1 cellular context compared by ENCODE assay signal in the genomic region with DNA sequence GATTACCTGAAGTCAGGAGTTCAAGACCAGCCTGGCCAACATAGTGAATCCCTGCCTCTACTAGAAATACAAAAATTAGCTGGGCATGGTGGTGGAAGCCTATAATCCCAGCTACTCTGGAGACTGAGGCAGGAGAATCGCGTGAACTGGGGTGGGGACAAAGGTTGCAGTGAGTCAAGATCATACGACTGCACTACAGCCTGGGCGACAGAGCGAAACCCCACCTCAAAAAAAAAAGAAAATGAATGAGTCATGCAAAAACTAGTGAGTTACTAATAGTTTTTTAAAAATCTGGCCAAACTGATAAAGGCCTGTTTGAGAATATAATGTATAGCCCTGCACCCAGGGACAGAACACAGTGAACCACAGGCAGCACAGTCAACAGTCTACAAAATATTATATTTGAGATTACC.
A peak's percentile ranks its signal among the peaks of the same experiment; 100 is the strongest.
TF ChIP-seq lines count a peak whose summit lies in the region.

No MANE protein-coding gene starts in this region.

TF ChIP-seq in K562, 482 proteins besides CTCF, POLR2A, EP300 and RAD21 (continued from another document and continues in another):
- TF ChIP-seq, protein P1, sequence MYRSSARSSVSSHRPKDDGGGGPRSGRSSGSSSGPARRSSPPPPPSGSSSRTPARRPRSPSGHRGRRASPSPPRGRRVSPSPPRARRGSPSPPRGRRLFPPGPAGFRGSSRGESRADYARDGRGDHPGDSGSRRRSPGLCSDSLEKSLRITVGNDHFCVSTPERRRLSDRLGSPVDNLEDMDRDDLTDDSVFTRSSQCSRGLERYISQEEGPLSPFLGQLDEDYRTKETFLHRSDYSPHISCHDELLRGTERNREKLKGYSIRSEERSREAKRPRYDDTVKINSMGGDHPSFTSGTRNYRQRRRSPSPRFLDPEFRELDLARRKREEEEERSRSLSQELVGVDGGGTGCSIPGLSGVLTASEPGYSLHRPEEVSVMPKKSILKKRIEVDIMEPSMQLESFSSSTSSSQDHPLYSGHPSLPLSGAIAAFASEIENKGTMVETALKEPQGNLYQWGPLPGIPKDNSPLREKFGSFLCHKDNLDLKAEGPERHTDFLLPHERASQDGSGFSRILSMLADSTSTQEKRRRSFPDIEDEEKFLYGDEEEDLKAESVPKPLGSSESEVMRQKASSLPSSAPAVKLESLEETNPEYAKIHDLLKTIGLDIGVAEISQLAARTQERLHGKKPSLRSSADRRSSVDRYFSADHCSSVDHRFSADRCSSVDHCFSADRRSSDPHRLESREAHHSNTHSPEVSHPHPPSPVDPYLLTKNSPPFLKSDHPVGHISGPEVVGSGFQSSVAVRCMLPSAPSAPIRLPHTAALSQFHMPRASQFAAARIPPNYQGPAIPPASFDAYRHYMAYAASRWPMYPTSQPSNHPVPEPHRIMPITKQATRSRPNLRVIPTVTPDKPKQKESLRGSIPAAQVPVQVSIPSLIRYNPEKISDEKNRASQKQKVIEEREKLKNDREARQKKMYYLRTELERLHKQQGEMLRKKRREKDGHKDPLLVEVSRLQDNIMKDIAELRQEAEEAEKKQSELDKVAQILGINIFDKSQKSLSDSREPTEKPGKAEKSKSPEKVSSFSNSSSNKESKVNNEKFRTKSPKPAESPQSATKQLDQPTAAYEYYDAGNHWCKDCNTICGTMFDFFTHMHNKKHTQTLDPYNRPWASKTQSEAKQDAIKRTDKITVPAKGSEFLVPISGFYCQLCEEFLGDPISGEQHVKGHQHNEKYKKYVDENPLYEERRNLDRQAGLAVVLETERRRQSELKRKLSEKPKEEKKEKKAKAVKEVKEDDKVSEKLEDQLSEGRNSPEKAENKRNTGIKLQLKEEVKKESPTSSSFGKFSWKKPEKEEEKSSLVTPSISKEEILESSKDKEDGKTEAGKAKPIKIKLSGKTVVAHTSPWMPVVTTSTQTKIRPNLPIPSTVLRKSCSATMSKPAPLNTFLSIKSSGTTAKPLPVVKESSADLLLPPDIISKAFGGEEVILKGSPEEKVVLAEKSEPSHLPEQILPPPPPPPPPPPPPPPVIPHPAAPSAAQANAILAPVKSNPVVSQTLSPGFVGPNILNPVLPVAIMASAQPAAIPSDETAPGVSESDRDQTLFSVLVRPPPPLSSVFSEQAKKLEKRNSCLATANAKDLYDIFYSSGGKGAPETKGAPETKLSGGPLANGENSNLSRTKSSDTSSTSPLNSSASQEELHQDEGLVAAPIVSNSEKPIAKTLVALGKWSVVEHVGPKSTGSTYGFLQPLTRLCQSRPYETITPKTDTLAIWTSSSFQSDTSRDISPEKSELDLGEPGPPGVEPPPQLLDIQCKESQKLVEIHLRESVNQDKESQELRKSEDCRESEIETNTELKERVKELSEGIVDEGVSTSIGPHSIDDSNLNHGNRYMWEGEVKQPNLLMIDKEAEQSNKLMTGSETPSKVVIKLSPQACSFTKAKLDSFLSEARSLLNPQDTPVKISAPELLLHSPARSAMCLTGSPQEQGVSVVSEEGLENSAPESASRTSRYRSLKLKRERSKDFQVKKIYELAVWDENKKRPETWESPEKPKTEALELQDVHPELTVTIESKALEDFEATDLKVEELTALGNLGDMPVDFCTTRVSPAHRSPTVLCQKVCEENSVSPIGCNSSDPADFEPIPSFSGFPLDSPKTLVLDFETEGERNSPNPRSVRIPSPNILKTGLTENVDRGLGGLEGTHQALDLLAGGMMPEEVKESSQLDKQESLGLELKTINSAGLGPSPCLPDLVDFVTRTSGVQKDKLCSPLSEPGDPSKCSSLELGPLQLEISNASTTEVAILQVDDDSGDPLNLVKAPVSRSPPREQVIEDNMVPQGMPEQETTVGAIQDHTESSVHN (IDR thresholded peaks at IDR 0.05; ENCODE audit: borderline replicate concordance in 1 of 2, low read depth in 1 of 2), result no peak
- TF ChIP-seq SREBF2 (CRISPR knock-in tag; IDR thresholded peaks at IDR 0.05) (no peak), CBX2 (IDR thresholded peaks at IDR 0.05; ENCODE audit: insufficient read depth, low read length, poor library complexity, severe bottlenecking) (no peak), POLR3A (IDR thresholded peaks at IDR 0.05; ENCODE audit: borderline replicate concordance, extremely low read depth, insufficient read depth, insufficient read length) (no peak), HNRNPUL1 (IDR thresholded peaks at IDR 0.05; ENCODE audit: low read length) (no peak), MEIS2 (IDR thresholded peaks at IDR 0.05; ENCODE audit: partially characterized antibody) (peak; percentile 47), TGIF2 (CRISPR knock-in tag; IDR thresholded peaks at IDR 0.05) (no peak), CHD4 (IDR thresholded peaks at IDR 0.05; ENCODE audit: insufficient read depth, insufficient replicate concordance, low read depth, low read length, poor library complexity, severe bottlenecking) (no peak), ZFP30 (CRISPR knock-in tag; IDR thresholded peaks at IDR 0.05; ENCODE audit: borderline replicate concordance) (no peak), RBM17 (IDR thresholded peaks at IDR 0.05; ENCODE audit: borderline replicate concordance, low read depth, low read length) (no peak), ARNT (IDR thresholded peaks at IDR 0.05) (no peak), PHB2 (IDR thresholded peaks at IDR 0.05; ENCODE audit: low read depth) (no peak), ADNP (tag; IDR thresholded peaks at IDR 0.05) (0 out of 2 replicates have a peak, but pooled peaks have one; percentile 28), PYGO2 (tag; IDR thresholded peaks at IDR 0.05) (no peak)
- TF ChIP-seq, protein P2, sequence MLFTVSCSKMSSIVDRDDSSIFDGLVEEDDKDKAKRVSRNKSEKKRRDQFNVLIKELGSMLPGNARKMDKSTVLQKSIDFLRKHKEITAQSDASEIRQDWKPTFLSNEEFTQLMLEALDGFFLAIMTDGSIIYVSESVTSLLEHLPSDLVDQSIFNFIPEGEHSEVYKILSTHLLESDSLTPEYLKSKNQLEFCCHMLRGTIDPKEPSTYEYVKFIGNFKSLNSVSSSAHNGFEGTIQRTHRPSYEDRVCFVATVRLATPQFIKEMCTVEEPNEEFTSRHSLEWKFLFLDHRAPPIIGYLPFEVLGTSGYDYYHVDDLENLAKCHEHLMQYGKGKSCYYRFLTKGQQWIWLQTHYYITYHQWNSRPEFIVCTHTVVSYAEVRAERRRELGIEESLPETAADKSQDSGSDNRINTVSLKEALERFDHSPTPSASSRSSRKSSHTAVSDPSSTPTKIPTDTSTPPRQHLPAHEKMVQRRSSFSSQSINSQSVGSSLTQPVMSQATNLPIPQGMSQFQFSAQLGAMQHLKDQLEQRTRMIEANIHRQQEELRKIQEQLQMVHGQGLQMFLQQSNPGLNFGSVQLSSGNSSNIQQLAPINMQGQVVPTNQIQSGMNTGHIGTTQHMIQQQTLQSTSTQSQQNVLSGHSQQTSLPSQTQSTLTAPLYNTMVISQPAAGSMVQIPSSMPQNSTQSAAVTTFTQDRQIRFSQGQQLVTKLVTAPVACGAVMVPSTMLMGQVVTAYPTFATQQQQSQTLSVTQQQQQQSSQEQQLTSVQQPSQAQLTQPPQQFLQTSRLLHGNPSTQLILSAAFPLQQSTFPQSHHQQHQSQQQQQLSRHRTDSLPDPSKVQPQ (CRISPR knock-in tag; IDR thresholded peaks at IDR 0.05; ENCODE audit: borderline replicate concordance), result no peak
- TF ChIP-seq, protein P3, sequence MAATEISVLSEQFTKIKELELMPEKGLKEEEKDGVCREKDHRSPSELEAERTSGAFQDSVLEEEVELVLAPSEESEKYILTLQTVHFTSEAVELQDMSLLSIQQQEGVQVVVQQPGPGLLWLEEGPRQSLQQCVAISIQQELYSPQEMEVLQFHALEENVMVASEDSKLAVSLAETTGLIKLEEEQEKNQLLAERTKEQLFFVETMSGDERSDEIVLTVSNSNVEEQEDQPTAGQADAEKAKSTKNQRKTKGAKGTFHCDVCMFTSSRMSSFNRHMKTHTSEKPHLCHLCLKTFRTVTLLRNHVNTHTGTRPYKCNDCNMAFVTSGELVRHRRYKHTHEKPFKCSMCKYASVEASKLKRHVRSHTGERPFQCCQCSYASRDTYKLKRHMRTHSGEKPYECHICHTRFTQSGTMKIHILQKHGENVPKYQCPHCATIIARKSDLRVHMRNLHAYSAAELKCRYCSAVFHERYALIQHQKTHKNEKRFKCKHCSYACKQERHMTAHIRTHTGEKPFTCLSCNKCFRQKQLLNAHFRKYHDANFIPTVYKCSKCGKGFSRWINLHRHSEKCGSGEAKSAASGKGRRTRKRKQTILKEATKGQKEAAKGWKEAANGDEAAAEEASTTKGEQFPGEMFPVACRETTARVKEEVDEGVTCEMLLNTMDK (IDR thresholded peaks at IDR 0.05; ENCODE audit: borderline replicate concordance, insufficient read depth, low read depth, low read length, poor library complexity, severe bottlenecking), result no peak
- TF ChIP-seq, protein P4, sequence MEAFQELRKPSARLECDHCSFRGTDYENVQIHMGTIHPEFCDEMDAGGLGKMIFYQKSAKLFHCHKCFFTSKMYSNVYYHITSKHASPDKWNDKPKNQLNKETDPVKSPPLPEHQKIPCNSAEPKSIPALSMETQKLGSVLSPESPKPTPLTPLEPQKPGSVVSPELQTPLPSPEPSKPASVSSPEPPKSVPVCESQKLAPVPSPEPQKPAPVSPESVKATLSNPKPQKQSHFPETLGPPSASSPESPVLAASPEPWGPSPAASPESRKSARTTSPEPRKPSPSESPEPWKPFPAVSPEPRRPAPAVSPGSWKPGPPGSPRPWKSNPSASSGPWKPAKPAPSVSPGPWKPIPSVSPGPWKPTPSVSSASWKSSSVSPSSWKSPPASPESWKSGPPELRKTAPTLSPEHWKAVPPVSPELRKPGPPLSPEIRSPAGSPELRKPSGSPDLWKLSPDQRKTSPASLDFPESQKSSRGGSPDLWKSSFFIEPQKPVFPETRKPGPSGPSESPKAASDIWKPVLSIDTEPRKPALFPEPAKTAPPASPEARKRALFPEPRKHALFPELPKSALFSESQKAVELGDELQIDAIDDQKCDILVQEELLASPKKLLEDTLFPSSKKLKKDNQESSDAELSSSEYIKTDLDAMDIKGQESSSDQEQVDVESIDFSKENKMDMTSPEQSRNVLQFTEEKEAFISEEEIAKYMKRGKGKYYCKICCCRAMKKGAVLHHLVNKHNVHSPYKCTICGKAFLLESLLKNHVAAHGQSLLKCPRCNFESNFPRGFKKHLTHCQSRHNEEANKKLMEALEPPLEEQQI (IDR thresholded peaks at IDR 0.05), result no peak
- TF ChIP-seq, protein P5, sequence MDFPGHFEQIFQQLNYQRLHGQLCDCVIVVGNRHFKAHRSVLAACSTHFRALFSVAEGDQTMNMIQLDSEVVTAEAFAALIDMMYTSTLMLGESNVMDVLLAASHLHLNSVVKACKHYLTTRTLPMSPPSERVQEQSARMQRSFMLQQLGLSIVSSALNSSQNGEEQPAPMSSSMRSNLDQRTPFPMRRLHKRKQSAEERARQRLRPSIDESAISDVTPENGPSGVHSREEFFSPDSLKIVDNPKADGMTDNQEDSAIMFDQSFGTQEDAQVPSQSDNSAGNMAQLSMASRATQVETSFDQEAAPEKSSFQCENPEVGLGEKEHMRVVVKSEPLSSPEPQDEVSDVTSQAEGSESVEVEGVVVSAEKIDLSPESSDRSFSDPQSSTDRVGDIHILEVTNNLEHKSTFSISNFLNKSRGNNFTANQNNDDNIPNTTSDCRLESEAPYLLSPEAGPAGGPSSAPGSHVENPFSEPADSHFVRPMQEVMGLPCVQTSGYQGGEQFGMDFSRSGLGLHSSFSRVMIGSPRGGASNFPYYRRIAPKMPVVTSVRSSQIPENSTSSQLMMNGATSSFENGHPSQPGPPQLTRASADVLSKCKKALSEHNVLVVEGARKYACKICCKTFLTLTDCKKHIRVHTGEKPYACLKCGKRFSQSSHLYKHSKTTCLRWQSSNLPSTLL (IDR thresholded peaks at IDR 0.05), result no peak
- TF ChIP-seq, protein P6, sequence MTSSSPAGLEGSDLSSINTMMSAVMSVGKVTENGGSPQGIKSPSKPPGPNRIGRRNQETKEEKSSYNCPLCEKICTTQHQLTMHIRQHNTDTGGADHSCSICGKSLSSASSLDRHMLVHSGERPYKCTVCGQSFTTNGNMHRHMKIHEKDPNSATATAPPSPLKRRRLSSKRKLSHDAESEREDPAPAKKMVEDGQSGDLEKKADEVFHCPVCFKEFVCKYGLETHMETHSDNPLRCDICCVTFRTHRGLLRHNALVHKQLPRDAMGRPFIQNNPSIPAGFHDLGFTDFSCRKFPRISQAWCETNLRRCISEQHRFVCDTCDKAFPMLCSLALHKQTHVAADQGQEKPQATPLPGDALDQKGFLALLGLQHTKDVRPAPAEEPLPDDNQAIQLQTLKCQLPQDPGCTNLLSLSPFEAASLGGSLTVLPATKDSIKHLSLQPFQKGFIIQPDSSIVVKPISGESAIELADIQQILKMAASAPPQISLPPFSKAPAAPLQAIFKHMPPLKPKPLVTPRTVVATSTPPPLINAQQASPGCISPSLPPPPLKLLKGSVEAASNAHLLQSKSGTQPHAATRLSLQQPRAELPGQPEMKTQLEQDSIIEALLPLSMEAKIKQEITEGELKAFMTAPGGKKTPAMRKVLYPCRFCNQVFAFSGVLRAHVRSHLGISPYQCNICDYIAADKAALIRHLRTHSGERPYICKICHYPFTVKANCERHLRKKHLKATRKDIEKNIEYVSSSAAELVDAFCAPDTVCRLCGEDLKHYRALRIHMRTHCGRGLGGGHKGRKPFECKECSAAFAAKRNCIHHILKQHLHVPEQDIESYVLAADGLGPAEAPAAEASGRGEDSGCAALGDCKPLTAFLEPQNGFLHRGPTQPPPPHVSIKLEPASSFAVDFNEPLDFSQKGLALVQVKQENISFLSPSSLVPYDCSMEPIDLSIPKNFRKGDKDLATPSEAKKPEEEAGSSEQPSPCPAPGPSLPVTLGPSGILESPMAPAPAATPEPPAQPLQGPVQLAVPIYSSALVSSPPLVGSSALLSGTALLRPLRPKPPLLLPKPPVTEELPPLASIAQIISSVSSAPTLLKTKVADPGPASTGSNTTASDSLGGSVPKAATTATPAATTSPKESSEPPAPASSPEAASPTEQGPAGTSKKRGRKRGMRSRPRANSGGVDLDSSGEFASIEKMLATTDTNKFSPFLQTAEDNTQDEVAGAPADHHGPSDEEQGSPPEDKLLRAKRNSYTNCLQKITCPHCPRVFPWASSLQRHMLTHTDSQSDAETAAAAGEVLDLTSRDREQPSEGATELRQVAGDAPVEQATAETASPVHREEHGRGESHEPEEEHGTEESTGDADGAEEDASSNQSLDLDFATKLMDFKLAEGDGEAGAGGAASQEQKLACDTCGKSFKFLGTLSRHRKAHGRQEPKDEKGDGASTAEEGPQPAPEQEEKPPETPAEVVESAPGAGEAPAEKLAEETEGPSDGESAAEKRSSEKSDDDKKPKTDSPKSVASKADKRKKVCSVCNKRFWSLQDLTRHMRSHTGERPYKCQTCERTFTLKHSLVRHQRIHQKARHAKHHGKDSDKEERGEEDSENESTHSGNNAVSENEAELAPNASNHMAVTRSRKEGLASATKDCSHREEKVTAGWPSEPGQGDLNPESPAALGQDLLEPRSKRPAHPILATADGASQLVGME (CRISPR knock-in tag; IDR thresholded peaks at IDR 0.05), result no peak
